8 cellular contexts compared by ENCODE assay signal in genomic region chr19:49819452-49820115, GRCh38. TPM values are rescaled to one million over a fixed set of nuclear protein-coding genes. Genes with fewer than 3 reads are reported as not detected.
DNase-seq lines count a peak whose midpoint lies in the region; ATAC-seq, FAIRE-seq and TF ChIP-seq lines count a peak whose summit lies in the region.
"Not testable (repeated sequence)": the region's sequence is repeated elsewhere in the genome, so short reads cannot be mapped to it uniquely, and the experiment has no call there.

No MANE protein-coding gene starts in this region.

- H2AFZ ChIP-seq in KMS-11 (ENCODE audit: low read depth); keratinocyte (ENCODE audit: control insufficient read depth, low read length); osteoblast (ENCODE audit: low read length): not testable (repeated sequence)

- 86% methylated on average over 7 of the region's 7 CpGs for WGBS in suprapubic skin

- FAIRE-seq in keratinocyte (lab: Jason Lieb, UNC): not testable (repeated sequence)

- H3K9me1 ChIP-seq in keratinocyte (ENCODE audit: control insufficient read depth, extremely low read depth, insufficient read depth, low read length): not testable (repeated sequence)

- CTCF ChIA-PET in CD8-positive, alpha-beta T cell (lab: Charles Lee): interaction anchor here (1.7 kb wide), 1 partner anchor 102 kb away, joined by 6 read pairs; no protein-coding TSS in a partner anchor

- H3K36me3 Mint-ChIP-seq in CD8-positive, alpha-beta T cell: peaks cover 31% of the 10 kb centered on the region
- not testable (repeated sequence) for H3K36me3 Mint-ChIP-seq in T-helper 1 cell treated with Interleukin-12 subunit alpha and Interleukin-12 subunit beta and Interleukin-4 antibody, amounts not matched to agents 30 μg/mL and 1 μg/mL, for 36 hours (ENCODE audit: low read depth); activated naive CD8-positive, alpha-beta T cell treated with anti-CD3 and anti-CD28 coated beads, Interleukin-2, amount 50 U/mL, for 24 hours (ENCODE audit: low read depth)

- H3K27ac Mint-ChIP-seq in CD8-positive, alpha-beta T cell: peak overlapping the region; percentile 49
- peak overlapping the region; percentile 94 for H3K27ac Mint-ChIP-seq in T-helper 1 cell treated with Interleukin-12 subunit alpha and Interleukin-12 subunit beta and Interleukin-4 antibody, amounts not matched to agents 30 μg/mL and 1 μg/mL, for 36 hours
- peak overlapping the region; percentile 78 for H3K27ac Mint-ChIP-seq in activated naive CD8-positive, alpha-beta T cell treated with anti-CD3 and anti-CD28 coated beads, Interleukin-2, amount 50 U/mL, for 24 hours

- not testable (repeated sequence) for ATAC-seq in CD8-positive, alpha-beta T cell; activated naive CD8-positive, alpha-beta T cell treated with anti-CD3 and anti-CD28 coated beads, Interleukin-2, amount 50 U/mL, for 24 hours

- peak overlapping the region; percentile 12 for H3K4me3 ChIP-seq in CD8-positive, alpha-beta T cell (ENCODE audit: low read depth, low read length)
- H3K4me3 ChIP-seq in KMS-11 (IDR thresholded peaks at IDR 0.05; ENCODE audit: insufficient read depth, low read depth, low read length): not testable (repeated sequence)
- H3K4me3 ChIP-seq in endocrine pancreas (ENCODE audit: control insufficient read depth, insufficient read depth, low read length) (peak overlapping the region; percentile 11), keratinocyte (ENCODE audit: control insufficient read depth in 2 of 3, extremely low read depth in 1 of 3, insufficient read depth in 2 of 3, low read depth in 1 of 3, low read length in 3 of 3) (peak overlapping the region; percentile 84 to 99 (median 98)), osteoblast (ENCODE audit: insufficient read depth, low read length) (peak overlapping the region; percentile 99), suprapubic skin (peak overlapping the region; percentile 70)

- DNase-seq in CD8-positive, alpha-beta T cell; activated naive CD8-positive, alpha-beta T cell treated with anti-CD3 and anti-CD28 coated beads, Interleukin-2, amount 50 U/mL, for 24 hours; keratinocyte (ENCODE audit: low read depth, low spot score); suprapubic skin (ENCODE audit: low spot score in 2 of 2): not testable (repeated sequence)
- peak; percentile 38 for DNase-seq in osteoblast (ENCODE audit: insufficient read length, low spot score, missing footprints)

- H3K9me3 ChIP-seq in CD8-positive, alpha-beta T cell (ENCODE audit: low read length); endocrine pancreas (ENCODE audit: control insufficient read depth, low read length); keratinocyte (ENCODE audit: control insufficient read depth, low read depth, low read length); osteoblast (ENCODE audit: low read depth, low read length); suprapubic skin: not testable (repeated sequence)

- H3K79me2 ChIP-seq in KMS-11 (ENCODE audit: insufficient read depth, low read depth): peaks cover 46% of the 10 kb centered on the region
- peaks cover 33% of the 10 kb centered on the region for H3K79me2 ChIP-seq in keratinocyte (ENCODE audit: control insufficient read depth, insufficient read depth, low read length)
- peaks cover 53% of the 10 kb centered on the region for H3K79me2 ChIP-seq in osteoblast (ENCODE audit: insufficient read depth, low read length)

- H3K4me2 ChIP-seq in KMS-11 (peak overlapping the region; percentile 91), keratinocyte (ENCODE audit: control insufficient read depth, extremely low read depth, insufficient read depth, low read depth, low read length) (peak overlapping the region; percentile 80), osteoblast (ENCODE audit: insufficient read depth, low read length) (peak overlapping the region; percentile 91)

- not testable (repeated sequence) for H3K27ac ChIP-seq in CD8-positive, alpha-beta T cell (ENCODE audit: low read depth, low read length); KMS-11; keratinocyte (ENCODE audit: control insufficient read depth, insufficient read depth, low read length); osteoblast (ENCODE audit: low read depth, low read length); suprapubic skin

- intact Hi-C loops in CD8-positive, alpha-beta T cell (cut with DNase I, micrococcal nuclease): loop anchor here (2.0 to 10.0 kb wide), 6 partner anchors 103 to 1182 kb away; partner anchors contain the start of genes PRR12 (in 2 of the 2), ATF5 (in 1 of the 2), DBP (in 1 of the 2) and NUP62 (in 1 of the 2)

- peaks cover 13% of the 10 kb centered on the region for H3K4me1 ChIP-seq in CD8-positive, alpha-beta T cell (ENCODE audit: insufficient read depth, low read length)
- H3K4me1 ChIP-seq in KMS-11 (ENCODE audit: low read depth, poor library complexity, severe bottlenecking) (peaks cover 21% of the 10 kb centered on the region), keratinocyte (ENCODE audit: control insufficient read depth, extremely low read depth, insufficient read depth, low read length) (peaks cover 11% of the 10 kb centered on the region), suprapubic skin (peaks cover 23% of the 10 kb centered on the region)
- H3K4me1 ChIP-seq in endocrine pancreas (ENCODE audit: control insufficient read depth, insufficient read depth, low read length); osteoblast (ENCODE audit: insufficient read depth, low read length): not testable (repeated sequence)

- not testable (repeated sequence) for TF ChIP-seq EP300 in suprapubic skin (IDR thresholded peaks at IDR 0.05)

- POLR2A ChIA-PET in CD8-positive, alpha-beta T cell (lab: Charles Lee): interaction anchor here (2.2 kb wide), 1 partner anchor 31 kb away, joined by 13 read pairs; the partner anchor contains the start of gene PTOV1

- not testable (repeated sequence) for H3K36me3 ChIP-seq in CD8-positive, alpha-beta T cell (ENCODE audit: insufficient read depth, low read length); KMS-11 (ENCODE audit: insufficient read depth); endocrine pancreas (ENCODE audit: control insufficient read depth, insufficient read depth, low read length); keratinocyte (ENCODE audit: control insufficient read depth in 2 of 2, extremely low read depth in 1 of 2, insufficient read depth in 2 of 2, low read length in 2 of 2)
- H3K36me3 ChIP-seq in osteoblast (ENCODE audit: insufficient read depth, low read length): peaks cover 14% of the 10 kb centered on the region
- H3K36me3 ChIP-seq in suprapubic skin: peaks cover 23% of the 10 kb centered on the region

- not testable (repeated sequence) for H3K27me3 ChIP-seq in CD8-positive, alpha-beta T cell (ENCODE audit: insufficient read depth, low read length); KMS-11 (ENCODE audit: insufficient read depth, low read depth); endocrine pancreas (ENCODE audit: control insufficient read depth, insufficient read depth, low read length); keratinocyte (ENCODE audit: control insufficient read depth, extremely low read depth, insufficient read depth, low read length); osteoblast (ENCODE audit: insufficient read depth, low read length); suprapubic skin

- H3K4me3 Mint-ChIP-seq in CD8-positive, alpha-beta T cell: peak overlapping the region; percentile 99
- H3K4me3 Mint-ChIP-seq in T-helper 1 cell treated with Interleukin-12 subunit alpha and Interleukin-12 subunit beta and Interleukin-4 antibody, amounts not matched to agents 30 μg/mL and 1 μg/mL, for 36 hours: peak overlapping the region; percentile 91
- peak overlapping the region; percentile 86 for H3K4me3 Mint-ChIP-seq in activated naive CD8-positive, alpha-beta T cell treated with anti-CD3 and anti-CD28 coated beads, Interleukin-2, amount 50 U/mL, for 24 hours

- not testable (repeated sequence) for TF ChIP-seq CTCF in CD8-positive, alpha-beta T cell (IDR thresholded peaks at IDR 0.05); KMS-11 (conservative IDR thresholded peaks at IDR 0.05; ENCODE audit: low read depth, low read length); keratinocyte (optimal IDR thresholded peaks at IDR 0.05 in 1 of 3, IDR thresholded peaks at IDR 0.05 in 1 of 3, conservative IDR thresholded peaks at IDR 0.05 in 1 of 3; ENCODE audit: extremely low read depth in 1 of 3, insufficient read depth in 2 of 3, low read length in 3 of 3); osteoblast (IDR thresholded peaks at IDR 0.05; ENCODE audit: extremely low read depth, low read depth, low read length); suprapubic skin (IDR thresholded peaks at IDR 0.05)

- not testable (repeated sequence) for H3K27me3 Mint-ChIP-seq in CD8-positive, alpha-beta T cell (ENCODE audit: low read depth); T-helper 1 cell treated with Interleukin-12 subunit alpha and Interleukin-12 subunit beta and Interleukin-4 antibody, amounts not matched to agents 30 μg/mL and 1 μg/mL, for 36 hours (ENCODE audit: low read depth); activated naive CD8-positive, alpha-beta T cell treated with anti-CD3 and anti-CD28 coated beads, Interleukin-2, amount 50 U/mL, for 24 hours

- H3K9ac ChIP-seq in KMS-11 (peak overlapping the region; percentile 73; the same call in 1 of the 2 replicates), endocrine pancreas (ENCODE audit: control insufficient read depth, insufficient read depth, low read length) (peak overlapping the region; percentile 100), keratinocyte (ENCODE audit: control insufficient read depth, extremely low read depth, insufficient read depth, low read length) (peak overlapping the region; percentile 97)

- dilution Hi-C loops in keratinocyte (cut with MboI; ENCODE audit: extremely low pct_ligation_motif_present, low sequenced_read_pairs): not testable (repeated sequence)

- H4K20me1 ChIP-seq in KMS-11 (ENCODE audit: insufficient read depth); keratinocyte (ENCODE audit: control insufficient read depth, extremely low read depth, insufficient read depth, low read length): not testable (repeated sequence)
- H4K20me1 ChIP-seq in osteoblast (ENCODE audit: insufficient read depth, low read length): peaks cover 11% of the 10 kb centered on the region

- not testable (repeated sequence) for H3K9me3 Mint-ChIP-seq in CD8-positive, alpha-beta T cell; T-helper 1 cell treated with Interleukin-12 subunit alpha and Interleukin-12 subunit beta and Interleukin-4 antibody, amounts not matched to agents 30 μg/mL and 1 μg/mL, for 36 hours; activated naive CD8-positive, alpha-beta T cell treated with anti-CD3 and anti-CD28 coated beads, Interleukin-2, amount 50 U/mL, for 24 hours

- peaks cover 25% of the 10 kb centered on the region for H3K4me1 Mint-ChIP-seq in CD8-positive, alpha-beta T cell (ENCODE audit: low read depth)
- peaks cover 19% of the 10 kb centered on the region for H3K4me1 Mint-ChIP-seq in T-helper 1 cell treated with Interleukin-12 subunit alpha and Interleukin-12 subunit beta and Interleukin-4 antibody, amounts not matched to agents 30 μg/mL and 1 μg/mL, for 36 hours (ENCODE audit: low read depth)
- peaks cover 15% of the 10 kb centered on the region for H3K4me1 Mint-ChIP-seq in activated naive CD8-positive, alpha-beta T cell treated with anti-CD3 and anti-CD28 coated beads, Interleukin-2, amount 50 U/mL, for 24 hours

- TF ChIP-seq POLR2A in suprapubic skin (IDR thresholded peaks at IDR 0.05): not testable (repeated sequence)

RNA-seq across cellular contexts. Expression of gene MED25, which starts 1.5 kb away (rescaled TPM):
- total RNA-seq in CD8-positive, alpha-beta T cell: 10 to 100 TPM; 41.9 to 42.1 TPM
- 12.5 to 37.0 TPM (median 13.9 TPM) in 3 replicates for polyA plus RNA-seq in keratinocyte
- 20.1 TPM for polyA plus RNA-seq in keratinocyte (2011; ENCODE audit: low read depth)
- 20.7 and 27.7 TPM in 2 replicates for polyA plus RNA-seq in keratinocyte (2011; cell fraction: cytosol; rRNA removed)
- polyA plus RNA-seq in keratinocyte (2011; cell fraction: nucleus; rRNA removed): 58.1 and 61.4 TPM in 2 replicates
- polyA plus RNA-seq in keratinocyte (2012; ENCODE audit: low replicate concordance): 27.4 and 33.9 TPM in 2 replicates
- 22.8 to 132 TPM (median 30.2 TPM) in 3 replicates for polyA minus RNA-seq in keratinocyte
- 34.0 TPM for polyA minus RNA-seq in keratinocyte (2011; cell fraction: cytosol; rRNA and poly(A)+ RNA removed)
- 20.8 and 31.6 TPM in 2 replicates for polyA minus RNA-seq in keratinocyte (2011; cell fraction: nucleus; rRNA and poly(A)+ RNA removed)
- total RNA-seq in osteoblast (19.5 and 20.9 TPM in 2 replicates), suprapubic skin (10 to 100 TPM; 32.2 to 60.3 (median 40.8) TPM)

RNA-seq across cellular contexts. Expression of gene FUZ, which starts 6.5 kb away (rescaled TPM):
- 10 to 100 TPM; 10.8 to 11.4 TPM for total RNA-seq in CD8-positive, alpha-beta T cell
- 2.6 to 4.7 TPM (median 3.7 TPM) in 3 replicates for polyA plus RNA-seq in keratinocyte
- polyA plus RNA-seq in keratinocyte (2011; ENCODE audit: low read depth): 1.1 TPM
- 2.1 and 4.0 TPM in 2 replicates for polyA plus RNA-seq in keratinocyte (2011; cell fraction: cytosol; rRNA removed)
- 3.8 and 4.3 TPM in 2 replicates for polyA plus RNA-seq in keratinocyte (2011; cell fraction: nucleus; rRNA removed)
- 3.8 and 5.1 TPM in 2 replicates for polyA plus RNA-seq in keratinocyte (2012; ENCODE audit: low replicate concordance)
- polyA minus RNA-seq in keratinocyte: 1.9 to 4.9 TPM (median 2.9 TPM) in 3 replicates
- polyA minus RNA-seq in keratinocyte (2011; cell fraction: cytosol; rRNA and poly(A)+ RNA removed): 3.6 TPM
- 0.74 and 4.3 TPM in 2 replicates for polyA minus RNA-seq in keratinocyte (2011; cell fraction: nucleus; rRNA and poly(A)+ RNA removed)
- 18.6 and 29.7 TPM in 2 replicates for total RNA-seq in osteoblast
- 10 to 100 TPM in 3 of 4 donors, 1 to 10 TPM in 1; 9.4 to 24.2 (median 14.4) TPM for total RNA-seq in suprapubic skin

RNA-seq across cellular contexts. Expression of gene PTOV1, which starts 31.4 kb away (rescaled TPM):
- 100 to 1,000 TPM; 112 to 116 TPM for total RNA-seq in CD8-positive, alpha-beta T cell
- polyA plus RNA-seq in keratinocyte: 22.9 to 49.0 TPM (median 32.1 TPM) in 3 replicates
- polyA plus RNA-seq in keratinocyte (2011; ENCODE audit: low read depth): 54.8 TPM
- polyA plus RNA-seq in keratinocyte (2011; cell fraction: cytosol; rRNA removed): 22.2 and 39.2 TPM in 2 replicates
- polyA plus RNA-seq in keratinocyte (2011; cell fraction: nucleus; rRNA removed): 59.3 and 74.1 TPM in 2 replicates
- 74.8 and 79.1 TPM in 2 replicates for polyA plus RNA-seq in keratinocyte (2012; ENCODE audit: low replicate concordance)
- polyA minus RNA-seq in keratinocyte: 39.9 to 100 TPM (median 40.4 TPM) in 3 replicates
- 84.6 TPM for polyA minus RNA-seq in keratinocyte (2011; cell fraction: cytosol; rRNA and poly(A)+ RNA removed)
- polyA minus RNA-seq in keratinocyte (2011; cell fraction: nucleus; rRNA and poly(A)+ RNA removed): 26.4 and 29.0 TPM in 2 replicates
- total RNA-seq in osteoblast (39.4 and 43.3 TPM in 2 replicates), suprapubic skin (100 to 1,000 TPM in 1 of 4 donors, 10 to 100 TPM in 3; 82.2 to 147 (median 91.2) TPM)

RNA-seq across cellular contexts. Expression of gene PNKP, which starts 47.8 kb away (rescaled TPM):
- 100 to 1,000 TPM in 1 of 2 experiments, 10 to 100 TPM in 1; 98.9 to 114 TPM for total RNA-seq in CD8-positive, alpha-beta T cell
- 19.3 to 26.4 TPM (median 19.6 TPM) in 3 replicates for polyA plus RNA-seq in keratinocyte
- 12.0 TPM for polyA plus RNA-seq in keratinocyte (2011; ENCODE audit: low read depth)
- polyA plus RNA-seq in keratinocyte (2011; cell fraction: cytosol; rRNA removed): 6.5 and 15.1 TPM in 2 replicates
- 58.6 and 72.5 TPM in 2 replicates for polyA plus RNA-seq in keratinocyte (2011; cell fraction: nucleus; rRNA removed)
- 20.7 and 36.0 TPM in 2 replicates for polyA plus RNA-seq in keratinocyte (2012; ENCODE audit: low replicate concordance)
- 12.3 to 38.4 TPM (median 17.5 TPM) in 3 replicates for polyA minus RNA-seq in keratinocyte
- polyA minus RNA-seq in keratinocyte (2011; cell fraction: cytosol; rRNA and poly(A)+ RNA removed): 22.1 TPM
- polyA minus RNA-seq in keratinocyte (2011; cell fraction: nucleus; rRNA and poly(A)+ RNA removed): 29.1 and 33.6 TPM in 2 replicates
- 42.1 and 43.8 TPM in 2 replicates for total RNA-seq in osteoblast
- total RNA-seq in suprapubic skin: 10 to 100 TPM; 26.0 to 53.3 (median 40.5) TPM

RNA-seq across cellular contexts. Expression of gene AP2A1, which starts 52.8 kb away (rescaled TPM):
- 10 to 100 TPM; 26.9 to 30.2 TPM for total RNA-seq in CD8-positive, alpha-beta T cell
- 36.7 to 67.7 TPM (median 52.7 TPM) in 3 replicates for polyA plus RNA-seq in keratinocyte
- 31.9 TPM for polyA plus RNA-seq in keratinocyte (2011; ENCODE audit: low read depth)
- 44.9 and 111 TPM in 2 replicates for polyA plus RNA-seq in keratinocyte (2011; cell fraction: cytosol; rRNA removed)
- 80.4 and 106 TPM in 2 replicates for polyA plus RNA-seq in keratinocyte (2011; cell fraction: nucleus; rRNA removed)
- 49.2 and 87.1 TPM in 2 replicates for polyA plus RNA-seq in keratinocyte (2012; ENCODE audit: low replicate concordance)
- polyA minus RNA-seq in keratinocyte: 92.8 to 146 TPM (median 95.8 TPM) in 3 replicates
- polyA minus RNA-seq in keratinocyte (2011; cell fraction: cytosol; rRNA and poly(A)+ RNA removed): 188 TPM
- polyA minus RNA-seq in keratinocyte (2011; cell fraction: nucleus; rRNA and poly(A)+ RNA removed): 88.5 and 96.2 TPM in 2 replicates
- total RNA-seq in osteoblast (93.1 and 98.1 TPM in 2 replicates), suprapubic skin (100 to 1,000 TPM in 1 of 4 donors, 10 to 100 TPM in 3; 78.1 to 101 (median 93.4) TPM)
